Comparison of ENCODE assay signal across 9 cellular contexts in genomic region chr5:124704594-124705284, GRCh38. TPM values are rescaled to one million over a fixed set of nuclear protein-coding genes. Genes with fewer than 3 reads are reported as not detected.
DNase-seq lines count a peak whose midpoint lies in the region; ATAC-seq and TF ChIP-seq lines count a peak whose summit lies in the region.
"Had no signal": no experiment of that assay in that cellular context is flagged by ENCODE, and none has a peak within 500 bp of the region (broad histone marks: within the 10 kb centered on the region; RNA-seq: fewer than 3 reads in every experiment).

No MANE protein-coding gene starts in this region.

- H3K4me1 Mint-ChIP-seq in IgD-negative memory B cell (peaks cover 46 to 62% (median 49%) of the 10 kb centered on the region in 3 donors), nephron (peaks cover 91% of the 10 kb centered on the region)

- H3K4me3 Mint-ChIP-seq in IgD-negative memory B cell (peak overlapping the region; percentile 6 to 75 (median 60)), nephron (no peak overlapping the region)

- peak; percentile 73 for ATAC-seq in GM19025 (IDR thresholded peaks at IDR 0.05; ENCODE audit: low read depth, unreplicated experiment)
- ATAC-seq in HG02610 (IDR thresholded peaks at IDR 0.05; ENCODE audit: unreplicated experiment): peak; percentile 78

- H3K36me3 Mint-ChIP-seq in IgD-negative memory B cell: peaks cover 4% of the 10 kb centered on the region
- H3K36me3 Mint-ChIP-seq in nephron (ENCODE audit: low read depth): peaks cover 14% of the 10 kb centered on the region

- DNase-seq in H4 (ENCODE audit: low spot score) (no peak), KG1 (lab: John Stamatoyannopoulos, UW) (no peak)
- no peak for DNase-seq in activated T-cell treated with anti-CD3 and anti-CD28 coated beads, Interleukin-2, amount 50 U/mL, for 1 hour
- DNase-seq: activated CD8-positive, alpha-beta memory T cell treated with anti-CD3 and anti-CD28 coated beads for 24 hours; mammary epithelial cell had no signal

- H3K9me3 Mint-ChIP-seq in IgD-negative memory B cell (no peaks in the 10 kb centered on the region), nephron (no peaks in the 10 kb centered on the region)

- no peak for TF ChIP-seq CTCF in nephron (IDR thresholded peaks at IDR 0.05; ENCODE audit: unreplicated experiment in 3 of 3)

- H3K27ac Mint-ChIP-seq in IgD-negative memory B cell (peak overlapping the region; percentile 56 to 87 (median 68)), nephron (peak overlapping the region; percentile 7 to 36 (median 31))

- H3K27me3 Mint-ChIP-seq in IgD-negative memory B cell (peaks cover 23% of the 10 kb centered on the region), nephron (ENCODE audit: low read depth) (no peaks in the 10 kb centered on the region)

RNA-seq across cellular contexts. Expression of gene ZNF608, which starts 41.7 kb away (rescaled TPM):
- polyA plus RNA-seq in IgD-negative memory B cell: 6.4 TPM
- 20.8 and 28.0 TPM in 2 replicates for total RNA-seq in H4 (2014; rRNA removed; shearing (Covaris generic))

Comparison
In these comparisons a context has a peak if more than half of its experiments do, and no peak if none do; other contexts are left out.
1. H3K4me3 Mint-ChIP-seq: peak in IgD-negative memory B cell (4 of 4); none in nephron (0 of 3).